Comparison of ENCODE assay signal across 1 cellular context in genomic region chr14:105525861-105526780, GRCh38.
TF ChIP-seq lines count a peak whose summit lies in the region.

TSS of gene TMEM121 (plus strand) at chr14:105526583. CDS start at chr14:105528835, 2,252 bp downstream.

TF ChIP-seq in HEK293, 187 proteins besides CTCF, POLR2A, EP300 and RAD21 (continued from another document):
- TF ChIP-seq ZNF148 (tag by site-specific recombination; IDR thresholded peaks at IDR 0.05; ENCODE audit: borderline replicate concordance) (no peak), ZNF140 (tag by site-specific recombination; IDR thresholded peaks at IDR 0.05) (no peak), ZBTB7A (tag by site-specific recombination; IDR thresholded peaks at IDR 0.05; ENCODE audit: low read depth) (no peak), HOXC10 (CRISPR knock-in tag; IDR thresholded peaks at IDR 0.05) (no peak), BCL6B (tag by site-specific recombination; IDR thresholded peaks at IDR 0.05) (no peak), ZBTB26 (tag by site-specific recombination; optimal IDR thresholded peaks at IDR 0.05) (peak; percentile 43), ZNF488 (tag by site-specific recombination; IDR thresholded peaks at IDR 0.05) (no peak), ZFHX2 (tag by site-specific recombination; conservative IDR thresholded peaks at IDR 0.05) (peak; percentile 30; the same call in 1 of the 2 replicates), PRDM10 (tag by site-specific recombination; IDR thresholded peaks at IDR 0.05) (peak; percentile 72), ZNF670 (tag by site-specific recombination; IDR thresholded peaks at IDR 0.05; ENCODE audit: low read depth) (no peak), ZNF274 (IDR thresholded peaks at IDR 0.05; ENCODE audit: low read length) (no peak), ZNF274 (tag by site-specific recombination; IDR thresholded peaks at IDR 0.05; ENCODE audit: borderline replicate concordance) (no peak), ZBTB20 (tag by site-specific recombination; IDR thresholded peaks at IDR 0.05) (peak; percentile 61), ZNF121 (tag by site-specific recombination; IDR thresholded peaks at IDR 0.05) (no peak), ZNF777 (tag by site-specific recombination; IDR thresholded peaks at IDR 0.05; ENCODE audit: borderline replicate concordance) (0 out of 2 replicates have a peak, but pooled peaks have one; percentile 16), ZNF571 (tag by site-specific recombination; IDR thresholded peaks at IDR 0.05) (no peak), ZNF548 (tag by site-specific recombination; IDR thresholded peaks at IDR 0.05) (no peak), GLIS2 (tag by site-specific recombination; IDR thresholded peaks at IDR 0.05) (peak; percentile 90), GLIS1 (tag by site-specific recombination; IDR thresholded peaks at IDR 0.05) (peak; percentile 39; the same call in 1 of the 2 replicates), ZNF585B (tag by site-specific recombination; IDR thresholded peaks at IDR 0.05) (no peak), ZNF223 (tag by site-specific recombination; IDR thresholded peaks at IDR 0.05) (no peak), ZNF2 (tag by site-specific recombination; IDR thresholded peaks at IDR 0.05) (no peak), ZNF600 (tag by site-specific recombination; IDR thresholded peaks at IDR 0.05) (0 out of 2 replicates have a peak, but pooled peaks have one; percentile 17), ELK4 (IDR thresholded peaks at IDR 0.05; ENCODE audit: borderline replicate concordance, low read depth, low read length) (no peak), ZNF174 (tag by site-specific recombination; IDR thresholded peaks at IDR 0.05) (no peak), ZNF76 (tag by site-specific recombination; IDR thresholded peaks at IDR 0.05; ENCODE audit: borderline replicate concordance, low read depth) (no peak), ZSCAN4 (tag by site-specific recombination; IDR thresholded peaks at IDR 0.05) (no peak), SALL2 (tag by site-specific recombination; IDR thresholded peaks at IDR 0.05; ENCODE audit: borderline replicate concordance) (no peak), ZNF707 (tag by site-specific recombination; IDR thresholded peaks at IDR 0.05) (no peak), ZNF335 (tag by site-specific recombination; conservative IDR thresholded peaks at IDR 0.05) (peak; percentile 88)
